ENCODE assay signal across 22 cellular contexts in genomic region chr3:59189561-59190338, GRCh38.
DNase-seq lines count a peak whose midpoint lies in the region; ATAC-seq, FAIRE-seq and TF ChIP-seq lines count a peak whose summit lies in the region.
"Had no signal": no experiment of that assay in that cellular context is flagged by ENCODE, and none has a peak within 500 bp of the region (broad histone marks: within the 10 kb centered on the region; RNA-seq: fewer than 3 reads in every experiment).

No MANE protein-coding gene starts in this region.

- 21% methylated on average over 7 of the region's 9 CpGs for WGBS in HepG2 (ENCODE audit: low lambda C conversion rate)

- in situ Hi-C loops in HepG2 (cut with HindIII; ENCODE audit: extremely low pct_ligation_motif_present, low pct_unique_long_range_greater_than_20kb), result no loop called here

- 0 out of 2 replicates have a peak overlapping the region, but pooled peaks have one; percentile 2 for H3K4me2 ChIP-seq in HepG2 (ENCODE audit: low read depth, low read length)

- intact Hi-C loops in colonic mucosa (cut with DNase I), result no loop called here
- intact Hi-C loops in HepG2 (cut with micrococcal nuclease; ENCODE audit: unreplicated experiment), result no loop called here

- no peak overlapping the region for H3K27ac ChIP-seq in colonic mucosa
- no peak overlapping the region for H3K27ac ChIP-seq in HepG2 (ENCODE audit: extremely low read length, insufficient read depth, low read length)
- H3K27ac ChIP-seq: neutrophil, right lobe of liver, SJSA1, testis had no signal

- CTCF ChIA-PET in HepG2 (lab: Yijun Ruan, JAX; ENCODE audit: low intra/inter-chr PET ratio, low total read pairs), result no interaction called here

- no TSS peak for BruUV-seq in HepG2 (replicated peaks; lab: Mats Ljungman, UMichigan)

- no peaks in the 10 kb centered on the region for H3K79me2 ChIP-seq in HepG2 (ENCODE audit: insufficient read depth, low read length)

- TF ChIP-seq CTCF in colonic mucosa (IDR thresholded peaks at IDR 0.05), result no peak
- TF ChIP-seq CTCF in HepG2 (CRISPR knock-in tag; IDR thresholded peaks at IDR 0.05), result no peak
- no peak for TF ChIP-seq CTCF in nephron progenitor cell (IDR thresholded peaks at IDR 0.05)

- H3K4me1 Mint-ChIP-seq in nephron progenitor cell, result no peaks in the 10 kb centered on the region
- H3K4me1 Mint-ChIP-seq: activated CD4-positive, alpha-beta T cell treated with anti-CD3 and anti-CD28 coated beads, Interleukin-2, amount 10 ng/mL, durations not matched to agents 7 days and 5 days; activated naive CD8-positive, alpha-beta T cell treated with anti-CD3 and anti-CD28 coated beads for 36 hours; IgD-negative memory B cell had no signal

- no peak overlapping the region for H3K27ac Mint-ChIP-seq in nephron progenitor cell
- H3K27ac Mint-ChIP-seq: activated CD4-positive, alpha-beta T cell treated with anti-CD3 and anti-CD28 coated beads, Interleukin-2, amount 10 ng/mL, durations not matched to agents 7 days and 5 days; activated naive CD8-positive, alpha-beta T cell treated with anti-CD3 and anti-CD28 coated beads for 36 hours; IgD-negative memory B cell had no signal

- H4K20me1 ChIP-seq in HepG2 (ENCODE audit: insufficient read depth, low read length), result no peaks in the 10 kb centered on the region

- H3K36me3 Mint-ChIP-seq in nephron progenitor cell (ENCODE audit: low read depth), result no peaks in the 10 kb centered on the region
- H3K36me3 Mint-ChIP-seq: activated naive CD8-positive, alpha-beta T cell treated with anti-CD3 and anti-CD28 coated beads for 36 hours; IgD-negative memory B cell had no signal

- H3K4me3 Mint-ChIP-seq in nephron progenitor cell, result no peak overlapping the region
- H3K4me3 Mint-ChIP-seq: activated CD4-positive, alpha-beta T cell treated with anti-CD3 and anti-CD28 coated beads, Interleukin-2, amount 10 ng/mL, durations not matched to agents 7 days and 5 days; activated naive CD8-positive, alpha-beta T cell treated with anti-CD3 and anti-CD28 coated beads for 36 hours; IgD-negative memory B cell had no signal

- H3K27me3 ChIP-seq in colonic mucosa (no peaks in the 10 kb centered on the region), HepG2 (ENCODE audit: control insufficient read depth in 1 of 2, insufficient read depth in 2 of 2, low read length in 2 of 2) (no peaks in the 10 kb centered on the region)
- H3K27me3 ChIP-seq: neutrophil, right lobe of liver, SJSA1, testis had no signal

- TF ChIP-seq POLR2A in HepG2 (IDR thresholded peaks at IDR 0.05; ENCODE audit: insufficient read depth in 1 of 2, low read depth in 2 of 2, low read length in 2 of 2), result no peak

- DNase-seq in EL (peak; percentile 1), NCI-H82 (lab: John Stamatoyannopoulos, UW) (peak; percentile 79), colonic mucosa (peak; percentile 26), HepG2 (ENCODE audit: low spot score) (peak; percentile 3), cerebellum (ENCODE audit: low spot score) (no peak), nephron progenitor cell (no peak), mesenteric fat pad (ENCODE audit: low spot score) (no peak), NCI-H526 (lab: John Stamatoyannopoulos, UW) (no peak)
- DNase-seq: activated CD4-positive, alpha-beta T cell treated with anti-CD3 and anti-CD28 coated beads, Interleukin-2, amount 10 ng/mL, durations not matched to agents 7 days and 5 days; activated naive CD8-positive, alpha-beta T cell treated with anti-CD3 and anti-CD28 coated beads for 36 hours; activated T-cell treated with anti-CD3 and anti-CD28 coated beads, Interleukin-2, amount 50 U/mL, for 1 hour; DMS79 treated with DMSO at 0.1 percent for 48 hours; H7; midbrain; NCI-H1092; right lobe of liver; stimulated activated CD4-positive, alpha-beta T cell treated with anti-CD3 and anti-CD28 coated beads, Interleukin-2, amount 100 ng/mL, for 48 hours; T-helper 9 cell; testis had no signal

- peak; percentile 33; the same call in 1 of the 3 replicates for ATAC-seq in HepG2

- H3K9me3 ChIP-seq in colonic mucosa, result no peaks in the 10 kb centered on the region
- H3K9me3 ChIP-seq in HepG2 (ENCODE audit: low read length), result no peaks in the 10 kb centered on the region
- H3K9me3 ChIP-seq: neutrophil, right lobe of liver, SJSA1, testis had no signal

- H3K36me3 ChIP-seq in colonic mucosa, result no peaks in the 10 kb centered on the region
- no peaks in the 10 kb centered on the region for H3K36me3 ChIP-seq in HepG2 (replicated peaks in 1 of 2; ENCODE audit: control insufficient read depth in 1 of 2, insufficient read depth in 2 of 2, low read length in 2 of 2)
- H3K36me3 ChIP-seq: neutrophil, right lobe of liver, SJSA1 had no signal

- H3K4me3 ChIP-seq in colonic mucosa, result no peak overlapping the region
- no peak overlapping the region for H3K4me3 ChIP-seq in HepG2 (replicated peaks in 1 of 3; ENCODE audit: insufficient read depth in 1 of 3, low read depth in 2 of 3, low read length in 3 of 3)
- H3K4me3 ChIP-seq: right lobe of liver, SJSA1, testis had no signal

- no peak for TF ChIP-seq RAD21 in HepG2 (CRISPR knock-in tag; IDR thresholded peaks at IDR 0.05)

- no peaks in the 10 kb centered on the region for H3K4me1 ChIP-seq in colonic mucosa
- peaks cover 10% of the 10 kb centered on the region; the same call in 1 of the 2 replicates for H3K4me1 ChIP-seq in HepG2 (ENCODE audit: insufficient read depth, low read length)
- H3K4me1 ChIP-seq: right lobe of liver, testis had no signal

- no peaks in the 10 kb centered on the region for H3K9me3 Mint-ChIP-seq in nephron progenitor cell
- H3K9me3 Mint-ChIP-seq: activated CD4-positive, alpha-beta T cell treated with anti-CD3 and anti-CD28 coated beads, Interleukin-2, amount 10 ng/mL, durations not matched to agents 7 days and 5 days; activated naive CD8-positive, alpha-beta T cell treated with anti-CD3 and anti-CD28 coated beads for 36 hours; IgD-negative memory B cell had no signal

- no peak overlapping the region for H2AFZ ChIP-seq in HepG2 (ENCODE audit: low read length)

- H3K9ac ChIP-seq in colonic mucosa (ENCODE audit: low read depth in 2 of 2, low read length in 2 of 2), result no peak overlapping the region
- no peak overlapping the region for H3K9ac ChIP-seq in HepG2 (ENCODE audit: insufficient read depth, low read depth, low read length)

- POLR2A ChIA-PET in HepG2 (lab: Yijun Ruan, JAX), result no interaction called here

- peaks cover 6% of the 10 kb centered on the region for H3K27me3 Mint-ChIP-seq in nephron progenitor cell (ENCODE audit: low read depth, poor library complexity)
- H3K27me3 Mint-ChIP-seq: activated naive CD8-positive, alpha-beta T cell treated with anti-CD3 and anti-CD28 coated beads for 36 hours; IgD-negative memory B cell had no signal

- no peak for FAIRE-seq in HepG2 (lab: Jason Lieb, UNC)

- TF ChIP-seq EP300 in HepG2 (IDR thresholded peaks at IDR 0.05; ENCODE audit: low read depth in 2 of 2, low read length in 2 of 2), result no peak
- no peak for TF ChIP-seq EP300 in HepG2 (CRISPR knock-in tag; IDR thresholded peaks at IDR 0.05; ENCODE audit: borderline replicate concordance)

TF ChIP-seq in HepG2, 621 proteins besides CTCF, POLR2A, EP300 and RAD21:
- TF ChIP-seq SIN3B (IDR thresholded peaks at IDR 0.05; ENCODE audit: low read length) (no peak), FOXK2 (IDR thresholded peaks at IDR 0.05) (no peak), NFE2L2 (IDR thresholded peaks at IDR 0.05; ENCODE audit: low read length) (peak; percentile 39; the same call in 1 of the 2 replicates), FOSL2 (CRISPR knock-in tag; IDR thresholded peaks at IDR 0.05) (0 out of 2 replicates have a peak, but pooled peaks have one; percentile 7), GLMP (CRISPR knock-in tag; IDR thresholded peaks at IDR 0.05; ENCODE audit: borderline replicate concordance) (no peak)

Comparison
In these comparisons a context has a peak if more than half of its experiments do, and no peak if none do; other contexts are left out.
1. DNase-seq: peak in EL (single experiment), NCI-H82 (single experiment), colonic mucosa (single experiment) and HepG2 (single experiment); none in cerebellum (single experiment), nephron progenitor cell (single experiment), mesenteric fat pad (single experiment) and NCI-H526 (0 of 2).